In genomic region chr2:130951018-130951417, GRCh38 we compare ENCODE assay signal across 25 cellular contexts.
DNase-seq lines count a peak whose midpoint lies in the region; ATAC-seq lines count a peak whose summit lies in the region.
"Had no signal": no experiment of that assay in that cellular context is flagged by ENCODE, and none has a peak within 500 bp of the region (broad histone marks: within the 10 kb centered on the region; RNA-seq: fewer than 3 reads in every experiment).

No MANE protein-coding gene starts in this region.

- intact Hi-C loops in cardiac septum (cut with DNase I): no loop called here

- ATAC-seq in GM18519 (IDR thresholded peaks at IDR 0.05; ENCODE audit: low FRiP score, unreplicated experiment) (peak; percentile 62), GM19438 (IDR thresholded peaks at IDR 0.05; ENCODE audit: low read depth, unreplicated experiment) (peak; percentile 77), HG02642 (IDR thresholded peaks at IDR 0.05; ENCODE audit: poor library complexity, unreplicated experiment) (peak; percentile 69), HG03442 (IDR thresholded peaks at IDR 0.05; ENCODE audit: unreplicated experiment) (peak; percentile 45)
- ATAC-seq: activated CD8-positive, alpha-beta T cell treated with anti-CD3 and anti-CD28 coated beads, Interleukin-2, amount 10 ng/mL, durations not matched to agents 7 days and 5 days; WTC11 had no signal

- DNase-seq in cardiac septum (ENCODE audit: low spot score) (no peak), hypothalamus (lab: John Stamatoyannopoulos, UW) (no peak), GM19238 (ENCODE audit: insufficient read length, low spot score) (no peak), HK-2 (ENCODE audit: unreplicated experiment) (no peak)
- DNase-seq: activated CD8-positive, alpha-beta T cell treated with anti-CD3 and anti-CD28 coated beads, Interleukin-2, amount 10 ng/mL, durations not matched to agents 7 days and 5 days; activated naive CD4-positive, alpha-beta T cell treated with Interleukin-2 at 50 U/mL for 16 hours; activated T-cell treated with anti-CD3 and anti-CD28 coated beads, Interleukin-2, amount 50 U/mL, for 24 hours; aorta; erythroblast; H9; islet precursor cell; Karpas-422; NCI-H1048; NCI-H2029; NCI-H446 treated with DMSO at 0.1 percent for 48 hours; NK-92 treated with Interleukin-12 subunit alpha and Interleukin-12 subunit beta, amount 100 ng/mL, for 24 hours; SK-N-SH; small intestine; stimulated activated naive CD4-positive, alpha-beta T cell; thyroid gland had no signal
